Comparison of ENCODE assay signal across 8 cellular contexts in genomic region chr17:43483674-43484551, GRCh38. TPM values are rescaled to one million over a fixed set of nuclear protein-coding genes. Genes with fewer than 3 reads are reported as not detected.
DNase-seq lines count a peak whose midpoint lies in the region; ATAC-seq and TF ChIP-seq lines count a peak whose summit lies in the region.

Gene DHX8 (plus strand): TSS chr17:43483975. CDS start chr17:43484038, 63 bp downstream.

- WGBS in heart right ventricle, 2 donors: 0 to 1% methylated on average over 51 of the region's 51 CpGs

- peaks cover 18 to 39% (median 33%) of the 10 kb centered on the region in 9 donors for H3K4me1 ChIP-seq in heart right ventricle

- H3K36me3 ChIP-seq in heart right ventricle: no peaks in the 10 kb centered on the region

- ATAC-seq in HG02840 (IDR thresholded peaks at IDR 0.05; ENCODE audit: low FRiP score, unreplicated experiment) (peak; percentile 97), heart right ventricle (peak; percentile 99 to 100 (median 99))

- no peaks in the 10 kb centered on the region for H3K27me3 ChIP-seq in heart right ventricle

- H3K4me3 ChIP-seq in GM12875 (ENCODE audit: low read depth, low read length) (peak within 1 kb of the TSS; percentile 84), heart right ventricle (peak within 1 kb of the TSS; percentile 55 to 85 (median 73))

- DNase-seq in NCI-H1436 treated with DMSO at 0.1 percent for 48 hours (lab: John Stamatoyannopoulos, UW) (peak; percentile 100), T-helper 1 cell (peak; percentile 95 to 98 (median 98)), amniotic epithelial cell (ENCODE audit: low read depth) (peak; percentile 99), heart right ventricle (peak; percentile 97 to 98), posterior vena cava (ENCODE audit: low spot score) (peak; percentile 99), ureter (ENCODE audit: low spot score) (peak; percentile 98)

- intact Hi-C loops in heart right ventricle (cut with DNase I) (loop anchor here (1.0 to 2.0 kb wide), 4 partner anchors 86 to 91 kb away; partner anchors contain the start of gene ARL4D (in 2 of the 10)), posterior vena cava (cut with DNase I) (loop anchor here (2.0 kb wide), 2 partner anchors 89 to 91 kb away; no protein-coding TSS in a partner anchor)

- no peaks in the 10 kb centered on the region for H3K9me3 ChIP-seq in heart right ventricle

- TF ChIP-seq CTCF in GM12875 (IDR thresholded peaks at IDR 0.05; ENCODE audit: borderline replicate concordance, insufficient read depth, low read depth, low read length) (peak; percentile 100), heart right ventricle (IDR thresholded peaks at IDR 0.05) (peak in 8 of 9 donors; percentile 100)

- H3K27ac ChIP-seq in heart right ventricle: peak within 1 kb of the TSS; percentile 12 to 94 (median 82)

RNA-seq across cellular contexts. Expression of gene DHX8, which starts in this region (rescaled TPM):
- total RNA-seq in heart right ventricle (10 to 100 TPM; 22.4 to 42.0 (median 29.0) TPM), posterior vena cava (10 to 100 TPM; 35.2 to 45.2 TPM), ureter (58.6 TPM)
- 10 to 100 TPM; 19.2 to 24.8 TPM for polyA plus RNA-seq in heart right ventricle

Comparison
In these comparisons a context has a peak if more than half of its experiments do, and no peak if none do; other contexts are left out.
1. Peak in every context shown above with its lines: DNase-seq, ATAC-seq, H3K4me3 ChIP-seq and H3K27ac ChIP-seq.